In genomic region chr11:1559103-1559951, GRCh38 we compare ENCODE assay signal across 8 cellular contexts. TPM values are rescaled to one million over a fixed set of nuclear protein-coding genes. Genes with fewer than 3 reads are reported as not detected.
A peak's percentile ranks its signal among the peaks of the same experiment; 100 is the strongest.
DNase-seq lines count a peak whose midpoint lies in the region; ATAC-seq and TF ChIP-seq lines count a peak whose summit lies in the region.

No MANE protein-coding gene starts in this region.

- H3K27me3 ChIP-seq in PC-9 (ENCODE audit: insufficient read depth, low read depth) (no peaks in the 10 kb centered on the region), fibroblast of lung (ENCODE audit: control insufficient read depth, insufficient read depth, low read length) (no peaks in the 10 kb centered on the region)

- H3K4me3 ChIP-seq in PC-9 = peak overlapping the region; percentile 50; the same call in 1 of the 2 replicates
- H3K4me3 ChIP-seq in fibroblast of lung (replicated peaks in 1 of 4; ENCODE audit: control extremely low read depth in 1 of 4, insufficient read depth in 1 of 4, low read depth in 3 of 4, low read length in 4 of 4) = no peak overlapping the region

- H3K27ac Mint-ChIP-seq in natural killer cell = peak overlapping the region; percentile 44 to 51

- CTCF ChIA-PET in PC-9 (lab: Charles Lee) = interaction anchor here (0.5 to 0.6 kb wide), 2 partner anchors 13 to 273 kb away, joined by 3 to 11 read pairs; no protein-coding TSS in a partner anchor

- POLR2A ChIA-PET in PC-9 (lab: Charles Lee; ENCODE audit: unreplicated experiment) = interaction anchor here (0.5 to 0.6 kb wide), 4 partner anchors 13 to 763 kb away, joined by 3 to 47 read pairs (median 6); partner anchors contain the start of gene PNPLA2

- no peaks in the 10 kb centered on the region for H3K9me3 Mint-ChIP-seq in natural killer cell

- H4K20me1 ChIP-seq in PC-9 (ENCODE audit: insufficient read depth) = no peaks in the 10 kb centered on the region
- H4K20me1 ChIP-seq in fibroblast of lung (ENCODE audit: control insufficient read depth, extremely low read depth, insufficient read depth, low read length) = no peaks in the 10 kb centered on the region

- peak overlapping the region; percentile 35 for H3K4me3 Mint-ChIP-seq in natural killer cell

- 0 out of 2 replicates have a peak overlapping the region, but pooled peaks have one; percentile 14 for H3K27ac ChIP-seq in PC-9
- H3K27ac ChIP-seq in fibroblast of lung (ENCODE audit: insufficient read depth, low read length) = no peak overlapping the region

- peaks cover 0 to 11% of the 10 kb centered on the region in 2 donors for H3K27me3 Mint-ChIP-seq in natural killer cell (ENCODE audit: low read depth in 2 of 2)

- DNase-seq in EH (ENCODE audit: low read depth) (peak; percentile 93), PC-9 (peak; percentile 79 to 92), fibroblast of lung (ENCODE audit: low read depth in 2 of 2) (peak; percentile 69 to 76), natural killer cell (peak; percentile 19), activated gamma-delta T cell treated with Interleukin-2 at 50 U/mL for 16 hours (no peak)
- DNase-seq in activated CD4-positive, alpha-beta T cell treated with anti-CD3 and anti-CD28 coated beads, Interleukin-2, amount 50 U/mL, for 1 hour = no peak

- H3K9me2 ChIP-seq in PC-9 (ENCODE audit: insufficient read depth) = no peaks in the 10 kb centered on the region

- no TSS peak for BruUV-seq in PC-9 (replicated peaks; lab: Mats Ljungman, UMichigan)

- no peaks in the 10 kb centered on the region for H3K36me3 ChIP-seq in PC-9 (ENCODE audit: low read depth)
- no peaks in the 10 kb centered on the region for H3K36me3 ChIP-seq in fibroblast of lung (ENCODE audit: control insufficient read depth, insufficient read depth, low read length)

- H3K9ac ChIP-seq in fibroblast of lung (ENCODE audit: insufficient read depth, low read length) = no peak overlapping the region

- H3K4me2 ChIP-seq in PC-9 (peak overlapping the region; percentile 73), fibroblast of lung (ENCODE audit: extremely low read depth, insufficient read depth, low read length) (no peak overlapping the region)

- H3K79me2 ChIP-seq in PC-9 (ENCODE audit: low read depth) = no peaks in the 10 kb centered on the region
- H3K79me2 ChIP-seq in fibroblast of lung (ENCODE audit: control insufficient read depth, insufficient read depth, low read length) = no peaks in the 10 kb centered on the region

- H3K9me3 ChIP-seq in PC-9 (ENCODE audit: insufficient read depth, low read depth) (no peaks in the 10 kb centered on the region), fibroblast of lung (ENCODE audit: control insufficient read depth, insufficient read depth, low read depth, low read length) (no peaks in the 10 kb centered on the region)

- no peak for TF ChIP-seq CTCF in PC-9 (conservative IDR thresholded peaks at IDR 0.05)
- no peak for TF ChIP-seq CTCF in fibroblast of lung (conservative IDR thresholded peaks at IDR 0.05 in 1 of 2, IDR thresholded peaks at IDR 0.05 in 1 of 2; ENCODE audit: low read depth in 1 of 2, low read length in 2 of 2)
- TF ChIP-seq CTCF in natural killer cell (IDR thresholded peaks at IDR 0.05) = no peak

- intact Hi-C loops in PC-9 (cut with micrococcal nuclease; ENCODE audit: unreplicated experiment) (no loop called here), natural killer cell (cut with micrococcal nuclease) (no loop called here)

- ATAC-seq in natural killer cell (peak in 2 of 3 donors; percentile 1 to 4), GM19324 (IDR thresholded peaks at IDR 0.05; ENCODE audit: low FRiP score, unreplicated experiment) (no peak), HG03432 (IDR thresholded peaks at IDR 0.05; ENCODE audit: unreplicated experiment) (no peak)

- H3K4me1 Mint-ChIP-seq in natural killer cell = peaks cover 0 to 5% of the 10 kb centered on the region in 2 donors

- H3K36me3 Mint-ChIP-seq in natural killer cell = no peaks in the 10 kb centered on the region

- peaks cover 29% of the 10 kb centered on the region for H3K4me1 ChIP-seq in PC-9 (replicated peaks; ENCODE audit: insufficient read depth)
- peaks cover 5% of the 10 kb centered on the region for H3K4me1 ChIP-seq in fibroblast of lung (ENCODE audit: control insufficient read depth, extremely low read depth, insufficient read depth, low read length)

- H2AFZ ChIP-seq in PC-9 = no peak overlapping the region; the same call in 1 of the 2 replicates
- H2AFZ ChIP-seq in fibroblast of lung (ENCODE audit: low read length) = no peak overlapping the region

- no peaks in the 10 kb centered on the region; the same call in 1 of the 2 replicates for H3F3A ChIP-seq in PC-9 (ENCODE audit: insufficient read depth, low read depth)

RNA-seq across cellular contexts. Expression of gene DUSP8, which starts 12.7 kb away (rescaled TPM):
- total RNA-seq in PC-9 (2021) (2.6 and 4.2 TPM in 2 replicates), fibroblast of lung (0.51 and 0.66 TPM in 2 replicates), natural killer cell (10 to 100 TPM; 24.1 to 47.3 (median 38.4) TPM)
- 0.62 and 1.6 TPM in 2 replicates for polyA plus RNA-seq in fibroblast of lung
- 1.3 TPM in 2 replicates for polyA plus RNA-seq in fibroblast of lung (2012)
- polyA minus RNA-seq in fibroblast of lung (ENCODE audit: low replicate concordance) = 8.7 TPM in 1 of 2 replicates, not detected in the other

RNA-seq across cellular contexts. Expression of gene KRTAP5-1, which starts 25.8 kb away (rescaled TPM):
- total RNA-seq in PC-9 (2021) = not detected in 2 replicates
- total RNA-seq in fibroblast of lung = not detected in 2 replicates
- polyA plus RNA-seq in fibroblast of lung = not detected in 2 replicates
- not detected in 2 replicates for polyA plus RNA-seq in fibroblast of lung (2012)
- not detected in 2 replicates for polyA minus RNA-seq in fibroblast of lung (ENCODE audit: low replicate concordance)
- total RNA-seq in natural killer cell = not detected

RNA-seq across cellular contexts. Expression of gene KRTAP5-2, which starts 38.8 kb away (rescaled TPM):
- total RNA-seq in PC-9 (2021) (not detected in 2 replicates), fibroblast of lung (not detected in 2 replicates), natural killer cell (not detected)
- polyA plus RNA-seq in fibroblast of lung = not detected in 2 replicates
- polyA plus RNA-seq in fibroblast of lung (2012) = not detected in 2 replicates
- polyA minus RNA-seq in fibroblast of lung (ENCODE audit: low replicate concordance) = not detected in 2 replicates

RNA-seq across cellular contexts. Expression of gene KRTAP5-3, which starts 48.9 kb away (rescaled TPM):
- not detected in 2 replicates for total RNA-seq in PC-9 (2021)
- total RNA-seq in fibroblast of lung = not detected in 2 replicates
- not detected in 2 replicates for polyA plus RNA-seq in fibroblast of lung
- not detected in 2 replicates for polyA plus RNA-seq in fibroblast of lung (2012)
- polyA minus RNA-seq in fibroblast of lung (ENCODE audit: low replicate concordance) = not detected in 2 replicates
- total RNA-seq in natural killer cell = not detected

Comparison
In these comparisons a context has a peak if more than half of its experiments do, and no peak if none do; other contexts are left out.
1. DNase-seq: peak in EH (single experiment), PC-9 (2 of 2), fibroblast of lung (2 of 2) and natural killer cell (single experiment); none in activated CD4-positive, alpha-beta T cell treated with anti-CD3 and anti-CD28 coated beads, Interleukin-2, amount 50 U/mL, for 1 hour (single experiment) and activated gamma-delta T cell treated with Interleukin-2 at 50 U/mL for 16 hours (single experiment).
2. ATAC-seq: peak in natural killer cell (2 of 3); none in GM19324 (single experiment) and HG03432 (single experiment).